ENCODE assay signal across 1 cellular context in the genomic region with DNA sequence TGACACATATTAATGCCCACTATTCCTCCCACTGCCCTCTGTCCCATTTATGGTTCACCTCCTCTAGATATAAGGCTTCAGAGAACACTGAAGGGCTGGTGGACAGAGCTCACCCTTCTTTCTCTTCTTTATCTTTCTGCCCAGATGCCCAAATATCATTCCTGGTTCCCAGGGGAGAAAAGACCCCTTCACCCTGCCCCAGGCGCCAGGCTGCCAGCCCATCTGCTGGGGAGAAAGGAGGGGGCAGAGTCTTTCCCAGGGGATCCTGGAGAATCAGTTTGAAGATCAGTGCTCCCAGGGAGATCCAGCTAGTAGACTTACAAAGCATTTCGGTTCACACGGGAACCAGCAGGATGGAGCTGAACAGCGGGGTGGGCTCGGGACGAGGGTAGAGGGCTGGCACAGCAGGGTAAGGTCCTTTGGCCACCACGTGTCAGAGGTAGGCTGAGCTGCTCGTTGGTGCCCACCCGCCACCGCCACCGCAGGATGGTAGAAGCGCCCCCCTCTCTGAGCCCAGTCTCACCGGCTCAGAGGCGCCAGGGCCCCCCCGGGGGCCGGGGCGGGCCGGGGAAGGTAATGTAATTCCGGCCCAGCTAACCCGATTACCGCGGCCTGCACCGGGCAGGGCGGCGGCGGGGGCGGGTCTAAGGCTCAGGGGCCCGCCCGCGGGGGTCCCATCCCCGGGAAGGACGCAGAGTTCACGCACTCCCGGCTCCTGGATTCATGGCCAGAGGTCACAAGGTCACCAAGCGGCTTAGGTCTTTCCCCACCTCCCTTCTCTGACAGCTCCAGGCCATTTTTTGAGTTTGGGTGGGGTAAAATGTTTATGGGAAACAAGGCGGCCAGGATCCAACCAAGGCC.
TF ChIP-seq lines count a peak whose summit lies in the region.

No MANE protein-coding gene starts in this region.

TF ChIP-seq in HepG2, 621 proteins besides CTCF, POLR2A, EP300 and RAD21 (continued from another document and continues in another):
- TF ChIP-seq USF2 (IDR thresholded peaks at IDR 0.05; ENCODE audit: low read depth, low read length) (no peak), USF2 (CRISPR knock-in tag; IDR thresholded peaks at IDR 0.05; ENCODE audit: borderline replicate concordance) (no peak), NPAS2 (CRISPR knock-in tag; IDR thresholded peaks at IDR 0.05; ENCODE audit: borderline replicate concordance) (no peak), NONO (IDR thresholded peaks at IDR 0.05) (no peak), NONO (CRISPR knock-in tag; conservative IDR thresholded peaks at IDR 0.05) (peak; percentile 27), ZNF773 (CRISPR knock-in tag; IDR thresholded peaks at IDR 0.05; ENCODE audit: borderline replicate concordance) (no peak), SALL2 (CRISPR knock-in tag; IDR thresholded peaks at IDR 0.05) (no peak), ADNP (CRISPR knock-in tag; IDR thresholded peaks at IDR 0.05) (no peak), SNAPC2 (CRISPR knock-in tag; IDR thresholded peaks at IDR 0.05) (0 out of 2 replicates have a peak, but pooled peaks have one; percentile 37), ZSCAN20 (CRISPR knock-in tag; IDR thresholded peaks at IDR 0.05; ENCODE audit: borderline replicate concordance) (no peak), PRPF4 (IDR thresholded peaks at IDR 0.05; ENCODE audit: low read depth, low read length, poor library complexity, severe bottlenecking) (no peak), AHR (CRISPR knock-in tag; IDR thresholded peaks at IDR 0.05) (no peak), ATF3 (CRISPR knock-in tag; IDR thresholded peaks at IDR 0.05) (no peak), HIC2 (CRISPR knock-in tag; IDR thresholded peaks at IDR 0.05; ENCODE audit: low read depth) (peak; percentile 80; the same call in 1 of the 2 replicates), GLI4 (CRISPR knock-in tag; IDR thresholded peaks at IDR 0.05; ENCODE audit: borderline replicate concordance) (no peak), AKNA (CRISPR knock-in tag; IDR thresholded peaks at IDR 0.05; ENCODE audit: borderline replicate concordance) (no peak), IRX3 (CRISPR knock-in tag; IDR thresholded peaks at IDR 0.05; ENCODE audit: borderline replicate concordance, low read depth) (no peak), RXRB (CRISPR knock-in tag; IDR thresholded peaks at IDR 0.05; ENCODE audit: borderline replicate concordance) (no peak), ZNF333 (CRISPR knock-in tag; IDR thresholded peaks at IDR 0.05; ENCODE audit: borderline replicate concordance) (no peak), NFKB2 (CRISPR knock-in tag; IDR thresholded peaks at IDR 0.05; ENCODE audit: borderline replicate concordance) (no peak), HOXA9 (CRISPR knock-in tag; IDR thresholded peaks at IDR 0.05; ENCODE audit: borderline replicate concordance) (no peak), FOXK1 (CRISPR knock-in tag; IDR thresholded peaks at IDR 0.05; ENCODE audit: borderline replicate concordance, low read depth) (peak; percentile 29; the same call in 1 of the 2 replicates), HNF4G (IDR thresholded peaks at IDR 0.05; ENCODE audit: borderline replicate concordance, low read depth, low read length) (peak; percentile 44; the same call in 1 of the 2 replicates), HNF4G (CRISPR knock-in tag; IDR thresholded peaks at IDR 0.05; ENCODE audit: borderline replicate concordance, low read depth) (no peak), ZNF121 (CRISPR knock-in tag; IDR thresholded peaks at IDR 0.05) (no peak; the same call in 1 of the 2 replicates), PPARG (CRISPR knock-in tag; conservative IDR thresholded peaks at IDR 0.05) (no peak), ZNF44 (CRISPR knock-in tag; IDR thresholded peaks at IDR 0.05) (no peak), ZNF326 (CRISPR knock-in tag; IDR thresholded peaks at IDR 0.05; ENCODE audit: borderline replicate concordance) (no peak), TGIF2 (CRISPR knock-in tag; IDR thresholded peaks at IDR 0.05) (peak; percentile 44; the same call in 1 of the 2 replicates)
- TF ChIP-seq, protein P1, sequence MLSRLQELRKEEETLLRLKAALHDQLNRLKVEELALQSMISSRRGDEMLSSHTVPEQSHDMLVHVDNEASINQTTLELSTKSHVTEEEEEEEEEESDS (CRISPR knock-in tag; IDR thresholded peaks at IDR 0.05; ENCODE audit: borderline replicate concordance) = peak; percentile 60; the same call in 1 of the 2 replicates
- TF ChIP-seq, protein P2, sequence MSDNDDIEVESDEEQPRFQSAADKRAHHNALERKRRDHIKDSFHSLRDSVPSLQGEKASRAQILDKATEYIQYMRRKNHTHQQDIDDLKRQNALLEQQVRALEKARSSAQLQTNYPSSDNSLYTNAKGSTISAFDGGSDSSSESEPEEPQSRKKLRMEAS (IDR thresholded peaks at IDR 0.05) = peak; percentile 75
- TF ChIP-seq, protein P3, sequence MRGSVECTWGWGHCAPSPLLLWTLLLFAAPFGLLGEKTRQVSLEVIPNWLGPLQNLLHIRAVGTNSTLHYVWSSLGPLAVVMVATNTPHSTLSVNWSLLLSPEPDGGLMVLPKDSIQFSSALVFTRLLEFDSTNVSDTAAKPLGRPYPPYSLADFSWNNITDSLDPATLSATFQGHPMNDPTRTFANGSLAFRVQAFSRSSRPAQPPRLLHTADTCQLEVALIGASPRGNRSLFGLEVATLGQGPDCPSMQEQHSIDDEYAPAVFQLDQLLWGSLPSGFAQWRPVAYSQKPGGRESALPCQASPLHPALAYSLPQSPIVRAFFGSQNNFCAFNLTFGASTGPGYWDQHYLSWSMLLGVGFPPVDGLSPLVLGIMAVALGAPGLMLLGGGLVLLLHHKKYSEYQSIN (CRISPR knock-in tag; IDR thresholded peaks at IDR 0.05; ENCODE audit: borderline replicate concordance) = no peak
- TF ChIP-seq, protein P4, sequence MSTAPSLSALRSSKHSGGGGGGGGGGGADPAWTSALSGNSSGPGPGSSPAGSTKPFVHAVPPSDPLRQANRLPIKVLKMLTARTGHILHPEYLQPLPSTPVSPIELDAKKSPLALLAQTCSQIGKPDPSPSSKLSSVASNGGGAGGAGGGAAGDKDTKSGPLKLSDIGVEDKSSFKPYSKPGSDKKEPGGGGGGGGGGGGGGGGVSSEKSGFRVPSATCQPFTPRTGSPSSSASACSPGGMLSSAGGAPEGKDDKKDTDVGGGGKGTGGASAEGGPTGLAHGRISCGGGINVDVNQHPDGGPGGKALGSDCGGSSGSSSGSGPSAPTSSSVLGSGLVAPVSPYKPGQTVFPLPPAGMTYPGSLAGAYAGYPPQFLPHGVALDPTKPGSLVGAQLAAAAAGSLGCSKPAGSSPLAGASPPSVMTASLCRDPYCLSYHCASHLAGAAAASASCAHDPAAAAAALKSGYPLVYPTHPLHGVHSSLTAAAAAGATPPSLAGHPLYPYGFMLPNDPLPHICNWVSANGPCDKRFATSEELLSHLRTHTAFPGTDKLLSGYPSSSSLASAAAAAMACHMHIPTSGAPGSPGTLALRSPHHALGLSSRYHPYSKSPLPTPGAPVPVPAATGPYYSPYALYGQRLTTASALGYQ (CRISPR knock-in tag; IDR thresholded peaks at IDR 0.05) = no peak
- TF ChIP-seq, protein P5, sequence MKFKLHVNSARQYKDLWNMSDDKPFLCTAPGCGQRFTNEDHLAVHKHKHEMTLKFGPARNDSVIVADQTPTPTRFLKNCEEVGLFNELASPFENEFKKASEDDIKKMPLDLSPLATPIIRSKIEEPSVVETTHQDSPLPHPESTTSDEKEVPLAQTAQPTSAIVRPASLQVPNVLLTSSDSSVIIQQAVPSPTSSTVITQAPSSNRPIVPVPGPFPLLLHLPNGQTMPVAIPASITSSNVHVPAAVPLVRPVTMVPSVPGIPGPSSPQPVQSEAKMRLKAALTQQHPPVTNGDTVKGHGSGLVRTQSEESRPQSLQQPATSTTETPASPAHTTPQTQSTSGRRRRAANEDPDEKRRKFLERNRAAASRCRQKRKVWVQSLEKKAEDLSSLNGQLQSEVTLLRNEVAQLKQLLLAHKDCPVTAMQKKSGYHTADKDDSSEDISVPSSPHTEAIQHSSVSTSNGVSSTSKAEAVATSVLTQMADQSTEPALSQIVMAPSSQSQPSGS (CRISPR knock-in tag; IDR thresholded peaks at IDR 0.05) = no peak
- TF ChIP-seq, protein P6, sequence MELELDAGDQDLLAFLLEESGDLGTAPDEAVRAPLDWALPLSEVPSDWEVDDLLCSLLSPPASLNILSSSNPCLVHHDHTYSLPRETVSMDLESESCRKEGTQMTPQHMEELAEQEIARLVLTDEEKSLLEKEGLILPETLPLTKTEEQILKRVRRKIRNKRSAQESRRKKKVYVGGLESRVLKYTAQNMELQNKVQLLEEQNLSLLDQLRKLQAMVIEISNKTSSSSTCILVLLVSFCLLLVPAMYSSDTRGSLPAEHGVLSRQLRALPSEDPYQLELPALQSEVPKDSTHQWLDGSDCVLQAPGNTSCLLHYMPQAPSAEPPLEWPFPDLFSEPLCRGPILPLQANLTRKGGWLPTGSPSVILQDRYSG (CRISPR knock-in tag; IDR thresholded peaks at IDR 0.05) = no peak
- TF ChIP-seq, protein P7, sequence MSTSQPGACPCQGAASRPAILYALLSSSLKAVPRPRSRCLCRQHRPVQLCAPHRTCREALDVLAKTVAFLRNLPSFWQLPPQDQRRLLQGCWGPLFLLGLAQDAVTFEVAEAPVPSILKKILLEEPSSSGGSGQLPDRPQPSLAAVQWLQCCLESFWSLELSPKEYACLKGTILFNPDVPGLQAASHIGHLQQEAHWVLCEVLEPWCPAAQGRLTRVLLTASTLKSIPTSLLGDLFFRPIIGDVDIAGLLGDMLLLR (CRISPR knock-in tag; IDR thresholded peaks at IDR 0.05) = no peak
